In the genomic region with DNA sequence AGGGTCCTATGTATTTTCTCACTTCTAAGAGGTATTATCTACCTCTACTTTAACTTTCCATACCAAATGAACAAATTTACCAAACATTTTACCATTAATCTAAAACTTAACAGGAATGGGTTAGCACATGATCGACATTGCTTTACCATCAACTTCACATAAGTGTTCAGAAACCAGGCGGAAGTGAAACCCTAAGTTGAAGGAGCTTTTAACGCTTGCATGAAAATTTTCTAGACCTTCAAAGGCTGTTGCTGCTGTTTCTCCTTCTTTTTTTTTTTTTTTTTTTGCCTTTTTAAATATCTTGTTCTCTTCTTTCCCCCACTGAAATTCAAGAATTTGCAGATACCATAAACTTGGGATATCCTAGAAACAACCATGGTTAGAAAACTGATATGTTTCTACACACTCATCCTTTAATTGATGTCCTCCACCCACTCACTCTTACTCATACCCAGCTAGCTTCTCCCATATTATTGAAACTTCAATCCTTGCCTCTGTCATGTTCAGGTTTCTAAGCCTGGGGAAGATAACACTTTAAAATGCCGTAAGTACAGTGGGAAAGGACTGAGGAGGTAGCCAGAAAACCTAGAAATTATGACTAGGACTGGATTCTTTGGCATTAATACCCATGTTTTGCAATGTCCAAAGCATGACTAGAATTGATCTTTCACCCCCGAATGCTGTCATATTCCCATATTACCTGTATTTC, we compare ENCODE assay signal across 2 cellular contexts.
TF ChIP-seq lines count a peak whose summit lies in the region.

No MANE protein-coding gene starts in this region.

TF ChIP-seq in IMR-90, 13 proteins besides CTCF, POLR2A, EP300 and RAD21:
- peak; percentile 55 for TF ChIP-seq FOS (IDR thresholded peaks at IDR 0.05; ENCODE audit: low read depth, low read length)
- TF ChIP-seq CEBPB (IDR thresholded peaks at IDR 0.05; ENCODE audit: low read depth, low read length): peak; percentile 76
- no peak for TF ChIP-seq MAFK (IDR thresholded peaks at IDR 0.05; ENCODE audit: low read depth, low read length)

TF ChIP-seq in GM23338, 12 proteins besides CTCF, POLR2A, EP300 and RAD21:
- TF ChIP-seq, protein P1, sequence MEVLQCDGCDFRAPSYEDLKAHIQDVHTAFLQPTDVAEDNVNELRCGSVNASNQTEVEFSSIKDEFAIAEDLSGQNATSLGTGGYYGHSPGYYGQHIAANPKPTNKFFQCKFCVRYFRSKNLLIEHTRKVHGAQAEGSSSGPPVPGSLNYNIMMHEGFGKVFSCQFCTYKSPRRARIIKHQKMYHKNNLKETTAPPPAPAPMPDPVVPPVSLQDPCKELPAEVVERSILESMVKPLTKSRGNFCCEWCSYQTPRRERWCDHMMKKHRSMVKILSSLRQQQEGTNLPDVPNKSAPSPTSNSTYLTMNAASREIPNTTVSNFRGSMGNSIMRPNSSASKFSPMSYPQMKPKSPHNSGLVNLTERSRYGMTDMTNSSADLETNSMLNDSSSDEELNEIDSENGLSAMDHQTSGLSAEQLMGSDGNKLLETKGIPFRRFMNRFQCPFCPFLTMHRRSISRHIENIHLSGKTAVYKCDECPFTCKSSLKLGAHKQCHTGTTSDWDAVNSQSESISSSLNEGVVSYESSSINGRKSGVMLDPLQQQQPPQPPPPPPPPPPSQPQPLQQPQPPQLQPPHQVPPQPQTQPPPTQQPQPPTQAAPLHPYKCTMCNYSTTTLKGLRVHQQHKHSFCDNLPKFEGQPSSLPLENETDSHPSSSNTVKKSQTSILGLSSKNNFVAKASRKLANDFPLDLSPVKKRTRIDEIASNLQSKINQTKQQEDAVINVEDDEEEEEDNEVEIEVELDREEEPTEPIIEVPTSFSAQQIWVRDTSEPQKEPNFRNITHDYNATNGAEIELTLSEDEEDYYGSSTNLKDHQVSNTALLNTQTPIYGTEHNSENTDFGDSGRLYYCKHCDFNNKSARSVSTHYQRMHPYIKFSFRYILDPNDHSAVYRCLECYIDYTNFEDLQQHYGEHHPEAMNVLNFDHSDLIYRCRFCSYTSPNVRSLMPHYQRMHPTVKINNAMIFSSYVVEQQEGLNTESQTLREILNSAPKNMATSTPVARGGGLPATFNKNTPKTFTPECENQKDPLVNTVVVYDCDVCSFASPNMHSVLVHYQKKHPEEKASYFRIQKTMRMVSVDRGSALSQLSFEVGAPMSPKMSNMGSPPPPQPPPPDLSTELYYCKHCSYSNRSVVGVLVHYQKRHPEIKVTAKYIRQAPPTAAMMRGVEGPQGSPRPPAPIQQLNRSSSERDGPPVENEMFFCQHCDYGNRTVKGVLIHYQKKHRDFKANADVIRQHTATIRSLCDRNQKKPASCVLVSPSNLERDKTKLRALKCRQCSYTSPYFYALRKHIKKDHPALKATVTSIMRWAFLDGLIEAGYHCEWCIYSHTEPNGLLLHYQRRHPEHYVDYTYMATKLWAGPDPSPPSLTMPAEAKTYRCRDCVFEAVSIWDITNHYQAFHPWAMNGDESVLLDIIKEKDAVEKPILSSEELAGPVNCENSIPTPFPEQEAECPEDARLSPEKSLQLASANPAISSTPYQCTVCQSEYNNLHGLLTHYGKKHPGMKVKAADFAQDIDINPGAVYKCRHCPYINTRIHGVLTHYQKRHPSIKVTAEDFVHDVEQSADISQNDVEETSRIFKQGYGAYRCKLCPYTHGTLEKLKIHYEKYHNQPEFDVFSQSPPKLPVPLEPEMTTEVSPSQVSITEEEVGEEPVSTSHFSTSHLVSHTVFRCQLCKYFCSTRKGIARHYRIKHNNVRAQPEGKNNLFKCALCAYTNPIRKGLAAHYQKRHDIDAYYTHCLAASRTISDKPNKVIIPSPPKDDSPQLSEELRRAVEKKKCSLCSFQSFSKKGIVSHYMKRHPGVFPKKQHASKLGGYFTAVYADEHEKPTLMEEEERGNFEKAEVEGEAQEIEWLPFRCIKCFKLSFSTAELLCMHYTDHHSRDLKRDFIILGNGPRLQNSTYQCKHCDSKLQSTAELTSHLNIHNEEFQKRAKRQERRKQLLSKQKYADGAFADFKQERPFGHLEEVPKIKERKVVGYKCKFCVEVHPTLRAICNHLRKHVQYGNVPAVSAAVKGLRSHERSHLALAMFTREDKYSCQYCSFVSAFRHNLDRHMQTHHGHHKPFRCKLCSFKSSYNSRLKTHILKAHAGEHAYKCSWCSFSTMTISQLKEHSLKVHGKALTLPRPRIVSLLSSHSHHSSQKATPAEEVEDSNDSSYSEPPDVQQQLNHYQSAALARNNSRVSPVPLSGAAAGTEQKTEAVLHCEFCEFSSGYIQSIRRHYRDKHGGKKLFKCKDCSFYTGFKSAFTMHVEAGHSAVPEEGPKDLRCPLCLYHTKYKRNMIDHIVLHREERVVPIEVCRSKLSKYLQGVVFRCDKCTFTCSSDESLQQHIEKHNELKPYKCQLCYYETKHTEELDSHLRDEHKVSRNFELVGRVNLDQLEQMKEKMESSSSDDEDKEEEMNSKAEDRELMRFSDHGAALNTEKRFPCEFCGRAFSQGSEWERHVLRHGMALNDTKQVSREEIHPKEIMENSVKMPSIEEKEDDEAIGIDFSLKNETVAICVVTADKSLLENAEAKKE (CRISPR knock-in tag; IDR thresholded peaks at IDR 0.05): no peak
- TF ChIP-seq POLR2AphosphoS5 (IDR thresholded peaks at IDR 0.05; ENCODE audit: low read depth) (no peak), CREB1 (CRISPR knock-in tag; IDR thresholded peaks at IDR 0.05; ENCODE audit: low read depth) (no peak), ZNF114 (CRISPR knock-in tag; IDR thresholded peaks at IDR 0.05) (no peak), EZH2 (IDR thresholded peaks at IDR 0.05; ENCODE audit: low read depth, unreplicated experiment) (no peak), EZH2phosphoT487 (IDR thresholded peaks at IDR 0.05; ENCODE audit: unreplicated experiment) (no peak), ZNF331 (CRISPR knock-in tag; IDR thresholded peaks at IDR 0.05; ENCODE audit: low read depth) (no peak), NANOG (IDR thresholded peaks at IDR 0.05; ENCODE audit: borderline replicate concordance) (no peak), STAT1 (IDR thresholded peaks at IDR 0.05; ENCODE audit: unreplicated experiment) (no peak)
- TF ChIP-seq, protein P2, sequence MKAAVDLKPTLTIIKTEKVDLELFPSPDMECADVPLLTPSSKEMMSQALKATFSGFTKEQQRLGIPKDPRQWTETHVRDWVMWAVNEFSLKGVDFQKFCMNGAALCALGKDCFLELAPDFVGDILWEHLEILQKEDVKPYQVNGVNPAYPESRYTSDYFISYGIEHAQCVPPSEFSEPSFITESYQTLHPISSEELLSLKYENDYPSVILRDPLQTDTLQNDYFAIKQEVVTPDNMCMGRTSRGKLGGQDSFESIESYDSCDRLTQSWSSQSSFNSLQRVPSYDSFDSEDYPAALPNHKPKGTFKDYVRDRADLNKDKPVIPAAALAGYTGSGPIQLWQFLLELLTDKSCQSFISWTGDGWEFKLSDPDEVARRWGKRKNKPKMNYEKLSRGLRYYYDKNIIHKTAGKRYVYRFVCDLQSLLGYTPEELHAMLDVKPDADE (IDR thresholded peaks at IDR 0.05): no peak
- TF ChIP-seq, protein P3, sequence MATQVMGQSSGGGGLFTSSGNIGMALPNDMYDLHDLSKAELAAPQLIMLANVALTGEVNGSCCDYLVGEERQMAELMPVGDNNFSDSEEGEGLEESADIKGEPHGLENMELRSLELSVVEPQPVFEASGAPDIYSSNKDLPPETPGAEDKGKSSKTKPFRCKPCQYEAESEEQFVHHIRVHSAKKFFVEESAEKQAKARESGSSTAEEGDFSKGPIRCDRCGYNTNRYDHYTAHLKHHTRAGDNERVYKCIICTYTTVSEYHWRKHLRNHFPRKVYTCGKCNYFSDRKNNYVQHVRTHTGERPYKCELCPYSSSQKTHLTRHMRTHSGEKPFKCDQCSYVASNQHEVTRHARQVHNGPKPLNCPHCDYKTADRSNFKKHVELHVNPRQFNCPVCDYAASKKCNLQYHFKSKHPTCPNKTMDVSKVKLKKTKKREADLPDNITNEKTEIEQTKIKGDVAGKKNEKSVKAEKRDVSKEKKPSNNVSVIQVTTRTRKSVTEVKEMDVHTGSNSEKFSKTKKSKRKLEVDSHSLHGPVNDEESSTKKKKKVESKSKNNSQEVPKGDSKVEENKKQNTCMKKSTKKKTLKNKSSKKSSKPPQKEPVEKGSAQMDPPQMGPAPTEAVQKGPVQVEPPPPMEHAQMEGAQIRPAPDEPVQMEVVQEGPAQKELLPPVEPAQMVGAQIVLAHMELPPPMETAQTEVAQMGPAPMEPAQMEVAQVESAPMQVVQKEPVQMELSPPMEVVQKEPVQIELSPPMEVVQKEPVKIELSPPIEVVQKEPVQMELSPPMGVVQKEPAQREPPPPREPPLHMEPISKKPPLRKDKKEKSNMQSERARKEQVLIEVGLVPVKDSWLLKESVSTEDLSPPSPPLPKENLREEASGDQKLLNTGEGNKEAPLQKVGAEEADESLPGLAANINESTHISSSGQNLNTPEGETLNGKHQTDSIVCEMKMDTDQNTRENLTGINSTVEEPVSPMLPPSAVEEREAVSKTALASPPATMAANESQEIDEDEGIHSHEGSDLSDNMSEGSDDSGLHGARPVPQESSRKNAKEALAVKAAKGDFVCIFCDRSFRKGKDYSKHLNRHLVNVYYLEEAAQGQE (IDR thresholded peaks at IDR 0.05; ENCODE audit: unreplicated experiment): no peak
